Comparison of ENCODE assay signal across 2 cellular contexts in the genomic region with DNA sequence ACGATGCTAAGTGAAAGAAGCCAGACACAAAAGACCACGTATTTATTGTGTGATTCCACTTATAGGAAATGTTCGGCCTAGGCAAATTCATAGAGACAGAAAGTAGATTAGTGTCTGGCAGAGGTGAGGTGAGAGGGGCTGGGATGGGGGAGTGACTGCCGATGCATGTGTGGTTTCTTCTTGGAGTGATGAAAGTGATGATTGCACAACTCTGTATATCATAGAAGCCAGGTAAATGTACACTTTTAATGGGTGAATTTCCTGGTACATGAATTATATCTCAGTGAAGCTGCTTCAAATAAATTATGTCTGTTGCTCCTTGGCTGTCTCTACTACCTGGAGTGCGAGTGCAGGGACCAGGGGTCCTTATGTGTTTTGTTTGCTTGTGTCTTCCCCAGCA.
TF ChIP-seq lines count a peak whose summit lies in the region.

No MANE protein-coding gene starts in this region.

TF ChIP-seq in IMR-90, 13 proteins besides CTCF, POLR2A, EP300 and RAD21:
- TF ChIP-seq BHLHE40 (IDR thresholded peaks at IDR 0.05; ENCODE audit: low read depth, low read length) (no peak), RCOR1 (IDR thresholded peaks at IDR 0.05; ENCODE audit: insufficient replicate concordance, low read length) (no peak), MAZ (IDR thresholded peaks at IDR 0.05; ENCODE audit: borderline replicate concordance, low read depth, low read length) (no peak), RFX5 (IDR thresholded peaks at IDR 0.05; ENCODE audit: low read depth, low read length) (no peak), SMC3 (IDR thresholded peaks at IDR 0.05; ENCODE audit: low read depth, low read length) (no peak), MAFK (IDR thresholded peaks at IDR 0.05; ENCODE audit: low read depth, low read length) (no peak), CEBPB (IDR thresholded peaks at IDR 0.05; ENCODE audit: low read depth, low read length) (peak; percentile 51; the same call in 1 of the 2 replicates)

TF ChIP-seq in K562, 482 proteins besides CTCF, POLR2A, EP300 and RAD21:
- no peak for TF ChIP-seq ZNF586 (CRISPR knock-in tag; conservative IDR thresholded peaks at IDR 0.05)
- no peak for TF ChIP-seq ZHX1 (conservative IDR thresholded peaks at IDR 0.05; ENCODE audit: low read length)
- TF ChIP-seq, protein P1, sequence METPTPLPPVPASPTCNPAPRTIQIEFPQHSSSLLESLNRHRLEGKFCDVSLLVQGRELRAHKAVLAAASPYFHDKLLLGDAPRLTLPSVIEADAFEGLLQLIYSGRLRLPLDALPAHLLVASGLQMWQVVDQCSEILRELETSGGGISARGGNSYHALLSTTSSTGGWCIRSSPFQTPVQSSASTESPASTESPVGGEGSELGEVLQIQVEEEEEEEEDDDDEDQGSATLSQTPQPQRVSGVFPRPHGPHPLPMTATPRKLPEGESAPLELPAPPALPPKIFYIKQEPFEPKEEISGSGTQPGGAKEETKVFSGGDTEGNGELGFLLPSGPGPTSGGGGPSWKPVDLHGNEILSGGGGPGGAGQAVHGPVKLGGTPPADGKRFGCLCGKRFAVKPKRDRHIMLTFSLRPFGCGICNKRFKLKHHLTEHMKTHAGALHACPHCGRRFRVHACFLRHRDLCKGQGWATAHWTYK (CRISPR knock-in tag; IDR thresholded peaks at IDR 0.05): no peak
- no peak for TF ChIP-seq PHF21A (IDR thresholded peaks at IDR 0.05; ENCODE audit: borderline replicate concordance, low read depth)
- TF ChIP-seq, protein P2, sequence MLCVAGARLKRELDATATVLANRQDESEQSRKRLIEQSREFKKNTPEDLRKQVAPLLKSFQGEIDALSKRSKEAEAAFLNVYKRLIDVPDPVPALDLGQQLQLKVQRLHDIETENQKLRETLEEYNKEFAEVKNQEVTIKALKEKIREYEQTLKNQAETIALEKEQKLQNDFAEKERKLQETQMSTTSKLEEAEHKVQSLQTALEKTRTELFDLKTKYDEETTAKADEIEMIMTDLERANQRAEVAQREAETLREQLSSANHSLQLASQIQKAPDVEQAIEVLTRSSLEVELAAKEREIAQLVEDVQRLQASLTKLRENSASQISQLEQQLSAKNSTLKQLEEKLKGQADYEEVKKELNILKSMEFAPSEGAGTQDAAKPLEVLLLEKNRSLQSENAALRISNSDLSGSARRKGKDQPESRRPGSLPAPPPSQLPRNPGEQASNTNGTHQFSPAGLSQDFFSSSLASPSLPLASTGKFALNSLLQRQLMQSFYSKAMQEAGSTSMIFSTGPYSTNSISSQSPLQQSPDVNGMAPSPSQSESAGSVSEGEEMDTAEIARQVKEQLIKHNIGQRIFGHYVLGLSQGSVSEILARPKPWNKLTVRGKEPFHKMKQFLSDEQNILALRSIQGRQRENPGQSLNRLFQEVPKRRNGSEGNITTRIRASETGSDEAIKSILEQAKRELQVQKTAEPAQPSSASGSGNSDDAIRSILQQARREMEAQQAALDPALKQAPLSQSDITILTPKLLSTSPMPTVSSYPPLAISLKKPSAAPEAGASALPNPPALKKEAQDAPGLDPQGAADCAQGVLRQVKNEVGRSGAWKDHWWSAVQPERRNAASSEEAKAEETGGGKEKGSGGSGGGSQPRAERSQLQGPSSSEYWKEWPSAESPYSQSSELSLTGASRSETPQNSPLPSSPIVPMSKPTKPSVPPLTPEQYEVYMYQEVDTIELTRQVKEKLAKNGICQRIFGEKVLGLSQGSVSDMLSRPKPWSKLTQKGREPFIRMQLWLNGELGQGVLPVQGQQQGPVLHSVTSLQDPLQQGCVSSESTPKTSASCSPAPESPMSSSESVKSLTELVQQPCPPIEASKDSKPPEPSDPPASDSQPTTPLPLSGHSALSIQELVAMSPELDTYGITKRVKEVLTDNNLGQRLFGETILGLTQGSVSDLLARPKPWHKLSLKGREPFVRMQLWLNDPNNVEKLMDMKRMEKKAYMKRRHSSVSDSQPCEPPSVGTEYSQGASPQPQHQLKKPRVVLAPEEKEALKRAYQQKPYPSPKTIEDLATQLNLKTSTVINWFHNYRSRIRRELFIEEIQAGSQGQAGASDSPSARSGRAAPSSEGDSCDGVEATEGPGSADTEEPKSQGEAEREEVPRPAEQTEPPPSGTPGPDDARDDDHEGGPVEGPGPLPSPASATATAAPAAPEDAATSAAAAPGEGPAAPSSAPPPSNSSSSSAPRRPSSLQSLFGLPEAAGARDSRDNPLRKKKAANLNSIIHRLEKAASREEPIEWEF (CRISPR knock-in tag; IDR thresholded peaks at IDR 0.05): no peak
- TF ChIP-seq CEBPB (tag; IDR thresholded peaks at IDR 0.05): peak; percentile 87
- TF ChIP-seq MGA (IDR thresholded peaks at IDR 0.05): 0 out of 2 replicates have a peak, but pooled peaks have one; percentile 15
- TF ChIP-seq ZNF766 (CRISPR knock-in tag; conservative IDR thresholded peaks at IDR 0.05): 0 out of 2 replicates have a peak, but pooled peaks have one; percentile 29
- TF ChIP-seq GATAD2B (IDR thresholded peaks at IDR 0.05; ENCODE audit: borderline replicate concordance): no peak
- no peak for TF ChIP-seq CEBPG (CRISPR knock-in tag; IDR thresholded peaks at IDR 0.05)
- TF ChIP-seq CEBPG (tag; conservative IDR thresholded peaks at IDR 0.05 in 1 of 2, IDR thresholded peaks at IDR 0.05 in 1 of 2): peak; percentile 64 to 78
- no peak for TF ChIP-seq RFX7 (CRISPR knock-in tag; IDR thresholded peaks at IDR 0.05)
- no peak for TF ChIP-seq HOXB6 (CRISPR knock-in tag; IDR thresholded peaks at IDR 0.05; ENCODE audit: borderline replicate concordance)
- TF ChIP-seq RBM15 (IDR thresholded peaks at IDR 0.05; ENCODE audit: insufficient read depth, low read length): no peak
TF ChIP-seq in K562: peak in this region for 4.
